In the genomic region with DNA sequence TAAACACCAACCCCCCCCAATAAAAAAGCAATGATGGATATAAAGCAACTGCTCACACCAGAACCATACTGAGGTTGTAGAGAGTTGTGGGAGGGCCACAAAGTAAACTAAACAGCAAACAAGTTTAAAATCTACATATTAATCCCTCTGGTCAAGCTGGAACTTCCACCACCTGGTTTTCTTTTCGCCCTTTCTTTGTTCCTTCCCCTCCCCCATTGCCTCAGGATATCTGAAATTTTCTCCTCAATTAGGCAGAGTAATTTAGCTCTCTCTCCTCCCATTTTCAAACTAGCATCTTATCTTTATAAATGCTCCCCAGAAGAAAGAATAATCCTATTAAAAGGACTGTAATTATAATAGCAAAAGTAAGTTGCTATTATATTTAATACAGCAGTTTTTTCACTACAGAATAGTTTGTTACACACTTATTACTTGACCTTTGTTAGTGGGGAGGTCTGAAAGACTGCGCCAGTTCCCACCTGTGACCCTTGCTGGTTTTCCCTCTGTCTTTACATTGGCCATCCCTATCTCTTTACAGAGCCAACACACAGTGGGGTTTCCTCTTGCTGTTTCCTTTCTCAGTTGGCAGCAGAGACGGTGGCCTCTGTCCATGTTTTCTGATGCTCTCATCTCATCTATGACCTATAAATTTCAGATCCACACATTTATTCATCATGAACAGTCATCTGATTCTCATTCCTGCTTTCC, we compare ENCODE assay signal across 23 cellular contexts.
DNase-seq lines count a peak whose midpoint lies in the region; ATAC-seq and TF ChIP-seq lines count a peak whose summit lies in the region.
"Had no signal": no experiment of that assay in that cellular context is flagged by ENCODE, and none has a peak within 500 bp of the region (broad histone marks: within the 10 kb centered on the region; RNA-seq: fewer than 3 reads in every experiment).

No MANE protein-coding gene starts in this region.

- H3K36me3 Mint-ChIP-seq in WTC11 = peaks cover 12% of the 10 kb centered on the region
- H3K36me3 Mint-ChIP-seq: IgD-negative memory B cell had no signal

- H3K27me3 ChIP-seq in HAP-1 (ENCODE audit: low read depth) (no peaks in the 10 kb centered on the region), osteoblast (ENCODE audit: insufficient read depth, low read length) (no peaks in the 10 kb centered on the region)
- H3K27me3 ChIP-seq: brain microvascular endothelial cell, SJSA1, vagina had no signal

- CTCF ChIA-PET in WTC11 (lab: Charles Lee) = interaction anchor here (1.4 to 1.9 kb wide), 2 partner anchors 39 to 42 kb away, joined by 3 to 7 read pairs; no protein-coding TSS in a partner anchor

- H3K4me1 Mint-ChIP-seq in WTC11 = peaks cover 60% of the 10 kb centered on the region

- no peaks in the 10 kb centered on the region for H4K20me1 ChIP-seq in osteoblast (ENCODE audit: insufficient read depth, low read length)

- H2AFZ ChIP-seq in osteoblast (ENCODE audit: low read length) = no peak overlapping the region

- DNase-seq in HAP-1 (ENCODE audit: low spot score in 2 of 2) (peak; percentile 12 to 30), WTC11 (ENCODE audit: low spot score) (no peak), iPS-NIHi7 (ENCODE audit: extremely low spot score) (peak; percentile 32), activated T-cell treated with anti-CD3 and anti-CD28 coated beads for 4 hours (no peak), osteoblast (ENCODE audit: insufficient read length, low spot score, missing footprints) (no peak), DMS 273 treated with DMSO at 0.1 percent for 48 hours (lab: John Stamatoyannopoulos, UW) (no peak)
- DNase-seq in NK-92 treated with Interleukin-12 subunit alpha and Interleukin-12 subunit beta, amount 100 ng/mL, for 24 hours (lab: John Stamatoyannopoulos, UW) = no peak
- DNase-seq: ACHN; activated CD8-positive, alpha-beta memory T cell treated with anti-CD3 and anti-CD28 coated beads, Interleukin-2, amount 50 U/mL, for 4 hours; activated effector memory CD4-positive, alpha-beta T cell treated with Interleukin-2 at 50 U/mL for 16 hours; brain microvascular endothelial cell; GDM1; NCI-H1436 treated with DMSO at 0.1 percent for 48 hours; NCI-H82; stimulated activated CD4-positive, alpha-beta T cell treated with anti-CD3 and anti-CD28 coated beads, Interleukin-15, amount 100 ng/mL, for 24 hours; T-helper 2 cell; WERI-Rb-1 had no signal

- H3K4me3 Mint-ChIP-seq in WTC11 = peak overlapping the region; percentile 35
- H3K4me3 Mint-ChIP-seq: IgD-negative memory B cell had no signal

- H3K9me3 Mint-ChIP-seq in WTC11 = peaks cover 18% of the 10 kb centered on the region

- ATAC-seq in WTC11 = peak; percentile 90
- ATAC-seq: Panc1 had no signal

- H3K36me3 ChIP-seq in HAP-1 (replicated peaks) (no peaks in the 10 kb centered on the region), osteoblast (ENCODE audit: insufficient read depth, low read length) (no peaks in the 10 kb centered on the region)
- H3K36me3 ChIP-seq: brain microvascular endothelial cell, SJSA1, vagina, WERI-Rb-1 had no signal

- H3K27ac ChIP-seq in 22Rv1 (peak overlapping the region; percentile 74), osteoblast (ENCODE audit: low read depth, low read length) (no peak overlapping the region)
- H3K27ac ChIP-seq: brain microvascular endothelial cell, C4-2B, SJSA1, WERI-Rb-1 had no signal

- TF ChIP-seq CTCF in 22Rv1 (IDR thresholded peaks at IDR 0.05) = no peak
- TF ChIP-seq CTCF in WTC11 (IDR thresholded peaks at IDR 0.05) = no peak
- no peak for TF ChIP-seq CTCF in osteoblast (IDR thresholded peaks at IDR 0.05; ENCODE audit: extremely low read depth, low read depth, low read length)

- H3K27ac Mint-ChIP-seq in WTC11 = peak overlapping the region; percentile 82

- no peaks in the 10 kb centered on the region for H3K79me2 ChIP-seq in osteoblast (ENCODE audit: insufficient read depth, low read length)

- H3K4me3 ChIP-seq in HAP-1 = no peak overlapping the region
- no peak overlapping the region for H3K4me3 ChIP-seq in osteoblast (ENCODE audit: insufficient read depth, low read length)
- H3K4me3 ChIP-seq: SJSA1, vagina had no signal

- no peaks in the 10 kb centered on the region for H3K27me3 Mint-ChIP-seq in WTC11 (ENCODE audit: low read depth)
- H3K27me3 Mint-ChIP-seq: IgD-negative memory B cell had no signal

- in situ Hi-C loops in HAP-1 (cut with MboI; ENCODE audit: low sequenced_read_pairs) = no loop called here

- no peak overlapping the region for H3K4me2 ChIP-seq in osteoblast (ENCODE audit: insufficient read depth, low read length)

- H3K4me1 ChIP-seq in HAP-1 = peaks cover 7% of the 10 kb centered on the region
- H3K4me1 ChIP-seq in osteoblast (ENCODE audit: insufficient read depth, low read length) = no peaks in the 10 kb centered on the region
- H3K4me1 ChIP-seq: SJSA1 had no signal

- POLR2A ChIA-PET in WTC11 (lab: Charles Lee) = interaction anchor here (1.4 kb wide), 1 partner anchor 484 kb away, joined by 3 read pairs; a partner anchor contains a TSS

- H3K9me3 ChIP-seq in HAP-1 = no peaks in the 10 kb centered on the region
- no peaks in the 10 kb centered on the region for H3K9me3 ChIP-seq in osteoblast (ENCODE audit: low read depth, low read length)
- H3K9me3 ChIP-seq: SJSA1, vagina had no signal

TF ChIP-seq in WTC11, 78 proteins besides CTCF, POLR2A, EP300 and RAD21:
- TF ChIP-seq, protein P1, sequence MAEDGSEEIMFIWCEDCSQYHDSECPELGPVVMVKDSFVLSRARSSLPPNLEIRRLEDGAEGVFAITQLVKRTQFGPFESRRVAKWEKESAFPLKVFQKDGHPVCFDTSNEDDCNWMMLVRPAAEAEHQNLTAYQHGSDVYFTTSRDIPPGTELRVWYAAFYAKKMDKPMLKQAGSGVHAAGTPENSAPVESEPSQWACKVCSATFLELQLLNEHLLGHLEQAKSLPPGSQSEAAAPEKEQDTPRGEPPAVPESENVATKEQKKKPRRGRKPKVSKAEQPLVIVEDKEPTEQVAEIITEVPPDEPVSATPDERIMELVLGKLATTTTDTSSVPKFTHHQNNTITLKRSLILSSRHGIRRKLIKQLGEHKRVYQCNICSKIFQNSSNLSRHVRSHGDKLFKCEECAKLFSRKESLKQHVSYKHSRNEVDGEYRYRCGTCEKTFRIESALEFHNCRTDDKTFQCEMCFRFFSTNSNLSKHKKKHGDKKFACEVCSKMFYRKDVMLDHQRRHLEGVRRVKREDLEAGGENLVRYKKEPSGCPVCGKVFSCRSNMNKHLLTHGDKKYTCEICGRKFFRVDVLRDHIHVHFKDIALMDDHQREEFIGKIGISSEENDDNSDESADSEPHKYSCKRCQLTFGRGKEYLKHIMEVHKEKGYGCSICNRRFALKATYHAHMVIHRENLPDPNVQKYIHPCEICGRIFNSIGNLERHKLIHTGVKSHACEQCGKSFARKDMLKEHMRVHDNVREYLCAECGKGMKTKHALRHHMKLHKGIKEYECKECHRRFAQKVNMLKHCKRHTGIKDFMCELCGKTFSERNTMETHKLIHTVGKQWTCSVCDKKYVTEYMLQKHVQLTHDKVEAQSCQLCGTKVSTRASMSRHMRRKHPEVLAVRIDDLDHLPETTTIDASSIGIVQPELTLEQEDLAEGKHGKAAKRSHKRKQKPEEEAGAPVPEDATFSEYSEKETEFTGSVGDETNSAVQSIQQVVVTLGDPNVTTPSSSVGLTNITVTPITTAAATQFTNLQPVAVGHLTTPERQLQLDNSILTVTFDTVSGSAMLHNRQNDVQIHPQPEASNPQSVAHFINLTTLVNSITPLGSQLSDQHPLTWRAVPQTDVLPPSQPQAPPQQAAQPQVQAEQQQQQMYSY (CRISPR knock-in tag; IDR thresholded peaks at IDR 0.05) = peak; percentile 72
- TF ChIP-seq, protein P2, sequence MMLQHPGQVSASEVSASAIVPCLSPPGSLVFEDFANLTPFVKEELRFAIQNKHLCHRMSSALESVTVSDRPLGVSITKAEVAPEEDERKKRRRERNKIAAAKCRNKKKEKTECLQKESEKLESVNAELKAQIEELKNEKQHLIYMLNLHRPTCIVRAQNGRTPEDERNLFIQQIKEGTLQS (CRISPR knock-in tag; conservative IDR thresholded peaks at IDR 0.05) = no peak

Comparison
In these comparisons a context has a peak if more than half of its experiments do, and no peak if none do; other contexts are left out.
1. DNase-seq: peak in HAP-1 (2 of 2) and iPS-NIHi7 (single experiment); none in WTC11 (single experiment), NK-92 treated with Interleukin-12 subunit alpha and Interleukin-12 subunit beta, amount 100 ng/mL, for 24 hours (single experiment), activated T-cell treated with anti-CD3 and anti-CD28 coated beads for 4 hours (single experiment), osteoblast (single experiment) and DMS 273 treated with DMSO at 0.1 percent for 48 hours (single experiment).